ENCODE assay signal across 1 cellular context in genomic region chr22:40212126-40212525, GRCh38.
A peak's percentile ranks its signal among the peaks of the same experiment; 100 is the strongest.
TF ChIP-seq lines count a peak whose summit lies in the region.

No MANE protein-coding gene starts in this region.

TF ChIP-seq in HepG2, 621 proteins besides CTCF, POLR2A, EP300 and RAD21:
- TF ChIP-seq ZBTB37 (CRISPR knock-in tag; IDR thresholded peaks at IDR 0.05) (no peak), HMGXB4 (CRISPR knock-in tag; IDR thresholded peaks at IDR 0.05; ENCODE audit: borderline replicate concordance in 1 of 2, low read depth in 1 of 2) (no peak), ZSCAN25 (CRISPR knock-in tag; IDR thresholded peaks at IDR 0.05) (no peak), NONO (IDR thresholded peaks at IDR 0.05) (no peak), NONO (CRISPR knock-in tag; conservative IDR thresholded peaks at IDR 0.05) (no peak), HNF1B (CRISPR knock-in tag; IDR thresholded peaks at IDR 0.05) (no peak), ZNF598 (CRISPR knock-in tag; IDR thresholded peaks at IDR 0.05; ENCODE audit: borderline replicate concordance) (no peak), ZNF652 (CRISPR knock-in tag; IDR thresholded peaks at IDR 0.05; ENCODE audit: borderline replicate concordance, low read depth) (peak; percentile 85), ISL2 (CRISPR knock-in tag; IDR thresholded peaks at IDR 0.05) (no peak), ZNF205 (CRISPR knock-in tag; IDR thresholded peaks at IDR 0.05) (no peak), TEAD3 (CRISPR knock-in tag; optimal IDR thresholded peaks at IDR 0.05; ENCODE audit: borderline replicate concordance) (peak; percentile 15), SP140L (CRISPR knock-in tag; IDR thresholded peaks at IDR 0.05; ENCODE audit: borderline replicate concordance) (no peak), MED8 (CRISPR knock-in tag; IDR thresholded peaks at IDR 0.05; ENCODE audit: insufficient replicate concordance) (no peak), ZNF891 (CRISPR knock-in tag; IDR thresholded peaks at IDR 0.05) (no peak), TCF7L2 (IDR thresholded peaks at IDR 0.05; ENCODE audit: low read depth, low read length) (no peak), ZNF564 (CRISPR knock-in tag; IDR thresholded peaks at IDR 0.05) (no peak), ZIK1 (CRISPR knock-in tag; IDR thresholded peaks at IDR 0.05; ENCODE audit: borderline replicate concordance, low read depth) (no peak), ZNF121 (CRISPR knock-in tag; IDR thresholded peaks at IDR 0.05) (no peak), SMARCC2 (IDR thresholded peaks at IDR 0.05) (no peak), SETDB1 (CRISPR knock-in tag; IDR thresholded peaks at IDR 0.05; ENCODE audit: borderline replicate concordance) (no peak), ZNF414 (CRISPR knock-in tag; IDR thresholded peaks at IDR 0.05) (no peak), NCOA2 (CRISPR knock-in tag; IDR thresholded peaks at IDR 0.05) (no peak), FOXO1 (CRISPR knock-in tag; IDR thresholded peaks at IDR 0.05) (no peak), HNF4A (CRISPR knock-in tag; IDR thresholded peaks at IDR 0.05) (peak; percentile 65; the same call in 1 of the 2 replicates), ZNF781 (CRISPR knock-in tag; IDR thresholded peaks at IDR 0.05; ENCODE audit: borderline replicate concordance, not compliant biosample characterization) (no peak), RXRB (CRISPR knock-in tag; IDR thresholded peaks at IDR 0.05; ENCODE audit: borderline replicate concordance) (peak; percentile 12; the same call in 1 of the 2 replicates), EEA1 (CRISPR knock-in tag; IDR thresholded peaks at IDR 0.05; ENCODE audit: borderline replicate concordance) (no peak), SP5 (CRISPR knock-in tag; IDR thresholded peaks at IDR 0.05; ENCODE audit: borderline replicate concordance, low read depth) (peak; percentile 72), ATF4 (CRISPR knock-in tag; IDR thresholded peaks at IDR 0.05) (no peak), ZBTB42 (CRISPR knock-in tag; IDR thresholded peaks at IDR 0.05) (no peak), SIN3A (IDR thresholded peaks at IDR 0.05; ENCODE audit: borderline replicate concordance, low read depth, low read length) (no peak)
- TF ChIP-seq, protein P1, sequence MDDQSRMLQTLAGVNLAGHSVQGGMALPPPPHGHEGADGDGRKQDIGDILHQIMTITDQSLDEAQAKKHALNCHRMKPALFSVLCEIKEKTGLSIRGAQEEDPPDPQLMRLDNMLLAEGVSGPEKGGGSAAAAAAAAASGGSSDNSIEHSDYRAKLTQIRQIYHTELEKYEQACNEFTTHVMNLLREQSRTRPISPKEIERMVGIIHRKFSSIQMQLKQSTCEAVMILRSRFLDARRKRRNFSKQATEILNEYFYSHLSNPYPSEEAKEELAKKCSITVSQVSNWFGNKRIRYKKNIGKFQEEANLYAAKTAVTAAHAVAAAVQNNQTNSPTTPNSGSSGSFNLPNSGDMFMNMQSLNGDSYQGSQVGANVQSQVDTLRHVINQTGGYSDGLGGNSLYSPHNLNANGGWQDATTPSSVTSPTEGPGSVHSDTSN (CRISPR knock-in tag; IDR thresholded peaks at IDR 0.05; ENCODE audit: borderline replicate concordance), result no peak
- TF ChIP-seq, protein P2, sequence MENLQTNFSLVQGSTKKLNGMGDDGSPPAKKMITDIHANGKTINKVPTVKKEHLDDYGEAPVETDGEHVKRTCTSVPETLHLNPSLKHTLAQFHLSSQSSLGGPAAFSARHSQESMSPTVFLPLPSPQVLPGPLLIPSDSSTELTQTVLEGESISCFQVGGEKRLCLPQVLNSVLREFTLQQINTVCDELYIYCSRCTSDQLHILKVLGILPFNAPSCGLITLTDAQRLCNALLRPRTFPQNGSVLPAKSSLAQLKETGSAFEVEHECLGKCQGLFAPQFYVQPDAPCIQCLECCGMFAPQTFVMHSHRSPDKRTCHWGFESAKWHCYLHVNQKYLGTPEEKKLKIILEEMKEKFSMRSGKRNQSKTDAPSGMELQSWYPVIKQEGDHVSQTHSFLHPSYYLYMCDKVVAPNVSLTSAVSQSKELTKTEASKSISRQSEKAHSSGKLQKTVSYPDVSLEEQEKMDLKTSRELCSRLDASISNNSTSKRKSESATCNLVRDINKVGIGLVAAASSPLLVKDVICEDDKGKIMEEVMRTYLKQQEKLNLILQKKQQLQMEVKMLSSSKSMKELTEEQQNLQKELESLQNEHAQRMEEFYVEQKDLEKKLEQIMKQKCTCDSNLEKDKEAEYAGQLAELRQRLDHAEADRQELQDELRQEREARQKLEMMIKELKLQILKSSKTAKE (CRISPR knock-in tag; IDR thresholded peaks at IDR 0.05; ENCODE audit: borderline replicate concordance), result no peak
